ENCODE assay signal across 15 cellular contexts in the genomic region with DNA sequence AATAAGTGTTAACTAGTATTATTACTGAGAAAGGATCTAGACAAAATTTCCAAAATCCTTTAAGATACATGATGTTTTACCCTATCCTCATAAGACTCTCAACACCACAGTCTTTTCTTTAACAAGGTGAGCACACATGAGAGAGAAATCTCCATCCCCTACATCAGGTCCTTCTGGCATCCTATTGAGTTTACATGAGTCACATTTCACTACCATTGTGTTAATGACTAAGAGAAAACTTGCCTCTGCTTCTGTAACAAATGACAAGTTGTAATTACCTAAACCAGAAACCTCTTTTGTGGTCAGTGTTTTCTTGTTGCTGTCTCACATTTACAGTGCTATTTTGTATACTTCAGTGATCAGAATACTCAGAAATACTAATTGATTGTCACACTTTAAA. TPM values are rescaled to one million over a fixed set of nuclear protein-coding genes. Genes with fewer than 3 reads are reported as not detected.
DNase-seq lines count a peak whose midpoint lies in the region; ATAC-seq, FAIRE-seq and TF ChIP-seq lines count a peak whose summit lies in the region.
"Not testable (repeated sequence)": the region's sequence is repeated elsewhere in the genome, so short reads cannot be mapped to it uniquely, and the experiment has no call there.
"Had no signal": no experiment of that assay in that cellular context is flagged by ENCODE, and none has a peak within 500 bp of the region (broad histone marks: within the 10 kb centered on the region; RNA-seq: fewer than 3 reads in every experiment).

No MANE protein-coding gene starts in this region.

- not testable (repeated sequence) for BruUV-seq in K562 (replicated peaks; lab: Mats Ljungman, UMichigan)

- not testable (repeated sequence) for H3K79me2 ChIP-seq in K562 (ENCODE audit: control insufficient read depth, insufficient read depth, low read length)

- CTCF ChIA-PET in K562 (lab: Yijun Ruan, JAX; ENCODE audit: low intra/inter-chr PET ratio): not testable (repeated sequence)

- H4K20me1 ChIP-seq in K562 (replicated peaks; ENCODE audit: control insufficient read depth, insufficient read depth, low read length): not testable (repeated sequence)

- peak; percentile 53 for ATAC-seq in GM18517 (IDR thresholded peaks at IDR 0.05; ENCODE audit: unreplicated experiment)
- peak; percentile 72 for ATAC-seq in GM21360 (IDR thresholded peaks at IDR 0.05; ENCODE audit: unreplicated experiment)
- peak; percentile 58 for ATAC-seq in HG02610 (IDR thresholded peaks at IDR 0.05; ENCODE audit: unreplicated experiment)
- ATAC-seq in HG03159 (IDR thresholded peaks at IDR 0.05; ENCODE audit: unreplicated experiment): peak; percentile 60
- ATAC-seq in K562: not testable (repeated sequence)

- H3K27ac ChIP-seq in K562 (ENCODE audit: extremely low read depth, low read depth, low read length): not testable (repeated sequence)

- H3K9me1 ChIP-seq in K562 (ENCODE audit: control insufficient read depth, insufficient read depth, low read length): not testable (repeated sequence)

- not testable (repeated sequence) for H3K9ac ChIP-seq in K562 (ENCODE audit: insufficient read depth in 1 of 2, low read depth in 2 of 2, low read length in 2 of 2)

- not testable (repeated sequence) for TF ChIP-seq RAD21 in K562 (CRISPR knock-in tag; conservative IDR thresholded peaks at IDR 0.05 in 1 of 2, IDR thresholded peaks at IDR 0.05 in 1 of 2)

- H3K4me1 ChIP-seq in K562 (replicated peaks in 1 of 2; ENCODE audit: control insufficient read depth in 2 of 2, insufficient read depth in 2 of 2, low read length in 2 of 2): not testable (repeated sequence)

- peak; percentile 72 for FAIRE-seq in K562 (lab: Jason Lieb, UNC)

- POLR2A ChIA-PET in K562 (lab: Yijun Ruan, JAX): not testable (repeated sequence)

- not testable (repeated sequence) for H2AFZ ChIP-seq in K562 (ENCODE audit: low read depth, low read length)

- peak; percentile 46 for DNase-seq in M059J (ENCODE audit: low read depth)
- DNase-seq in K562 (ENCODE audit: extremely low read depth in 1 of 4, low spot score in 3 of 4): not testable (repeated sequence)
- peak; percentile 55 for DNase-seq in kidney tubule cell (ENCODE audit: low spot score)

- TF ChIP-seq CTCF in K562 (IDR thresholded peaks at IDR 0.05 in 2 of 3, conservative IDR thresholded peaks at IDR 0.05 in 1 of 3; ENCODE audit: insufficient read depth in 2 of 3, low read depth in 1 of 3, low read length in 3 of 3): not testable (repeated sequence)

- intact Hi-C loops in K562 (cut with micrococcal nuclease): not testable (repeated sequence)

- not testable (repeated sequence) for H3K36me3 ChIP-seq in K562 (ENCODE audit: control insufficient read depth, insufficient read depth, low read length)

- not testable (repeated sequence) for H3K4me3 ChIP-seq in K562

- TF ChIP-seq POLR2A in K562 (conservative IDR thresholded peaks at IDR 0.05): not testable (repeated sequence)

- H3K4me2 ChIP-seq in K562 (ENCODE audit: insufficient read depth, low read length): not testable (repeated sequence)

- H3K27me3 ChIP-seq in K562 (ENCODE audit: control insufficient read depth in 2 of 2, insufficient read depth in 2 of 2, low read length in 2 of 2): not testable (repeated sequence)

- H3K9me3 ChIP-seq in K562 (replicated peaks; ENCODE audit: control insufficient read depth, insufficient read depth, low read depth, low read length): not testable (repeated sequence)

- not testable (repeated sequence) for TF ChIP-seq EP300 in K562 (IDR thresholded peaks at IDR 0.05; ENCODE audit: low read length)

- in situ Hi-C loops in K562 (cut with MboI): not testable (repeated sequence)

RNA-seq across cellular contexts. Expression of gene GNGT1, which starts 5.3 kb away (rescaled TPM):
- total RNA-seq in M059J (2014; rRNA removed; shearing (Covaris generic)): not detected in 2 replicates
- total RNA-seq in K562 (2011; cell fraction: chromatin; rRNA removed; ENCODE audit: low replicate concordance): not detected in 2 replicates
- total RNA-seq in K562 (2011; cell fraction: nucleolus; rRNA removed): 0.17 and 0.39 TPM in 2 replicates
- total RNA-seq in K562 (2011; cell fraction: nucleoplasm; rRNA removed): 0.29 TPM in 1 of 2 replicates, not detected in the other
- total RNA-seq in K562 (2014; rRNA removed): 0.29 TPM in 1 of 2 replicates, not detected in the other
- total RNA-seq in K562 (2014; rRNA removed; fragmentation: Illumina TruSeq; extraction: Trizol): 0.07 and 0.29 TPM in 2 replicates
- 0.33 and 0.49 TPM in 2 replicates for total RNA-seq in K562 (2015; rRNA removed; fragmentation: Illumina TruSeq; extraction: Trizol)
- total RNA-seq in K562 (2021): 0.78 and 0.83 TPM in 2 replicates
- 0.04 and 0.24 TPM in 2 replicates for polyA plus RNA-seq in K562 (2011; rRNA removed)
- polyA plus RNA-seq in K562 (2011; cell fraction: cytosol; rRNA removed): not detected in 2 replicates
- polyA plus RNA-seq in K562 (2011; cell fraction: nucleus; rRNA removed): 0.20 and 0.26 TPM in 2 replicates
- 0.19 and 0.26 TPM in 2 replicates for polyA plus RNA-seq in K562 (2012)
- not detected in 2 replicates for polyA plus RNA-seq in K562 (2014; fragmentation: Illumina TruSeq; extraction: Trizol)
- under 1 TPM; 0.51 to 0.83 TPM for polyA plus RNA-seq in K562 (2014; fragmentation: Nextera tagmentation; extraction: Ambion mirVana)
- polyA plus RNA-seq in K562 (2014; rRNA removed): 0.65 TPM in 1 of 2 replicates, not detected in the other
- not detected in 2 replicates for polyA minus RNA-seq in K562 (2011; rRNA and poly(A)+ RNA removed)
- 0.64 TPM in 1 of 2 replicates, not detected in the other for polyA minus RNA-seq in K562 (2011; cell fraction: cytosol; rRNA and poly(A)+ RNA removed)
- 1.9 and 2.4 TPM in 2 replicates for polyA minus RNA-seq in K562 (2011; cell fraction: nucleus; rRNA and poly(A)+ RNA removed)
- total RNA-seq: body of pancreas, fibroblast of lung, H7, left lung, mesenteric fat pad, SJSA1 had no signal
- polyA plus RNA-seq: adipose tissue, fibroblast of lung, immature natural killer cell had no signal

RNA-seq across cellular contexts. Expression of gene GNG11, which starts 9.9 kb away (rescaled TPM):
- total RNA-seq in M059J (2014; rRNA removed; shearing (Covaris generic)): 30.2 and 31.1 TPM in 2 replicates
- total RNA-seq in K562 (2011; cell fraction: chromatin; rRNA removed; ENCODE audit: low replicate concordance): not detected in 2 replicates
- total RNA-seq in K562 (2011; cell fraction: nucleolus; rRNA removed): not detected in 2 replicates
- not detected in 2 replicates for total RNA-seq in K562 (2011; cell fraction: nucleoplasm; rRNA removed)
- total RNA-seq in K562 (2014; rRNA removed) (not detected in 2 replicates), K562 (2014; rRNA removed; fragmentation: Illumina TruSeq; extraction: Trizol) (not detected in 2 replicates), K562 (2015; rRNA removed; fragmentation: Illumina TruSeq; extraction: Trizol) (not detected in 2 replicates), K562 (2021) (not detected in 2 replicates)
- polyA plus RNA-seq in K562 (2011; rRNA removed) (0.06 TPM in 1 of 2 replicates, not detected in the other), K562 (2014; fragmentation: Illumina TruSeq; extraction: Trizol) (not detected in 2 replicates), K562 (2014; fragmentation: Nextera tagmentation; extraction: Ambion mirVana) (not detected), K562 (2014; rRNA removed) (not detected in 2 replicates)
- 0.03 TPM in 2 replicates for polyA plus RNA-seq in K562 (2011; cell fraction: cytosol; rRNA removed)
- polyA plus RNA-seq in K562 (2011; cell fraction: nucleus; rRNA removed): not detected in 2 replicates
- not detected in 2 replicates for polyA plus RNA-seq in K562 (2012)
- not detected in 2 replicates for polyA minus RNA-seq in K562 (2011; rRNA and poly(A)+ RNA removed)
- not detected in 2 replicates for polyA minus RNA-seq in K562 (2011; cell fraction: cytosol; rRNA and poly(A)+ RNA removed)
- not detected in 2 replicates for polyA minus RNA-seq in K562 (2011; cell fraction: nucleus; rRNA and poly(A)+ RNA removed)

RNA-seq across cellular contexts. Expression of gene TFPI2, which starts 21.1 kb away (rescaled TPM):
- total RNA-seq in M059J (2014; rRNA removed; shearing (Covaris generic)): 18.5 and 28.7 TPM in 2 replicates
- 0.79 TPM in 1 of 2 replicates, not detected in the other for total RNA-seq in K562 (2011; cell fraction: chromatin; rRNA removed; ENCODE audit: low replicate concordance)
- total RNA-seq in K562 (2011; cell fraction: nucleolus; rRNA removed): not detected in 2 replicates
- total RNA-seq in K562 (2011; cell fraction: nucleoplasm; rRNA removed): not detected in 2 replicates
- total RNA-seq in K562 (2014; rRNA removed) (not detected in 2 replicates), K562 (2014; rRNA removed; fragmentation: Illumina TruSeq; extraction: Trizol) (not detected in 2 replicates), K562 (2015; rRNA removed; fragmentation: Illumina TruSeq; extraction: Trizol) (0.07 and 0.08 TPM in 2 replicates), K562 (2021) (0.11 TPM in 1 of 2 replicates, not detected in the other)
- polyA plus RNA-seq in K562 (2011; rRNA removed) (0.25 TPM in 1 of 2 replicates, not detected in the other), K562 (2014; fragmentation: Illumina TruSeq; extraction: Trizol) (0.10 TPM in 1 of 2 replicates, not detected in the other), K562 (2014; fragmentation: Nextera tagmentation; extraction: Ambion mirVana) (not detected), K562 (2014; rRNA removed) (0.17 and 0.53 TPM in 2 replicates)
- polyA plus RNA-seq in K562 (2011; cell fraction: cytosol; rRNA removed): 1.00 TPM in 1 of 2 replicates, not detected in the other
- polyA plus RNA-seq in K562 (2011; cell fraction: nucleus; rRNA removed): 0.28 TPM in 1 of 2 replicates, not detected in the other
- polyA plus RNA-seq in K562 (2012): 0.25 and 0.29 TPM in 2 replicates
- polyA minus RNA-seq in K562 (2011; rRNA and poly(A)+ RNA removed): 0.18 TPM in 1 of 2 replicates, not detected in the other
- polyA minus RNA-seq in K562 (2011; cell fraction: cytosol; rRNA and poly(A)+ RNA removed): not detected in 2 replicates
- polyA minus RNA-seq in K562 (2011; cell fraction: nucleus; rRNA and poly(A)+ RNA removed): not detected in 2 replicates
- polyA plus RNA-seq: immature natural killer cell had no signal

Comparison
In these comparisons a context has a peak if more than half of its experiments do, and no peak if none do; other contexts are left out.
1. RNA of gene GNG11, which starts 9.9 kb away (total RNA-seq): 30.2 to 31.1 TPM in M059J; not detected in K562; every median in the first group is over 10 times any median in the second.
2. RNA of gene TFPI2, which starts 21.1 kb away (total RNA-seq): 18.5 to 28.7 TPM in M059J; 0.07 to 0.79 TPM in K562; every median in the first group is over 10 times any median in the second.